In the genomic region with DNA sequence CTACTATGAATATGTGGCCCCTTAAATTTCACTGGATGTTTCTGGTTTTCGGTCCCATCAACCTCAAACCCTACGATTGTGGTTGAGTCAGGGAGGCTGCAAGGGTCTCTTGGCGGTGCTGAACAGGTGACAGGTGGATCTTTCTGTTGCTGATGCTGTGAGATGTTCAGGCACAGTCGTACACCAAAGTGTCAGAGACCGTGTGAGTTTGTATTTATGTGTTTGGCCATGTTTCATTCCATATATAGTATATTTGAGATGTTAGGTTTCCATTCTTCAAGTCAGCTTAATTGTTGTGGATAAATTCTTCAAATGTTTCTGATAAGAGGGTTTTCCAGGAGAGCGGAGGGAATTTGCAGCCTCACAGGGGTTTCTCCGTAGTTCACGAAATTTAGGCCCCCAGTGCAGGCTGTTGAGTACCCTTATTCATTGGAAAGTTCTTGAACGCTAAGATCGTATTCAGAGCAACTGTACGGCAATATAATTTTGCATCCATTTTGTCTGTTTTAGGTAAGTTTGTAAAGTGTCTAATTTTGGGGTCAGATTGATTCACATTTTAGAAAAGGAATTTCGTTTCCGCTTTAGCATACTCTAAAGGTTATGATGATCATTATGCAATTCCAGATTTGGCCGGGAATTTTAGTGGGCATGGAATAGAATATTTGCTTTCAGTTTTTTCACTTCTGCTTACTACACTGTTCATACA, we compare ENCODE assay signal across 8 cellular contexts. TPM values are rescaled to one million over a fixed set of nuclear protein-coding genes. Genes with fewer than 3 reads are reported as not detected.
A peak's percentile ranks its signal among the peaks of the same experiment; 100 is the strongest.
DNase-seq lines count a peak whose midpoint lies in the region; ATAC-seq, FAIRE-seq and TF ChIP-seq lines count a peak whose summit lies in the region.

No MANE protein-coding gene starts in this region.

- no peaks in the 10 kb centered on the region for H3K9me3 ChIP-seq in AG04450 (ENCODE audit: control insufficient read depth, insufficient read depth, low read length)
- no peaks in the 10 kb centered on the region for H3K9me3 ChIP-seq in WERI-Rb-1 (ENCODE audit: severe bottlenecking)
- H3K9me3 ChIP-seq in psoas muscle, result no peaks in the 10 kb centered on the region

- TF ChIP-seq CTCF in AG04450 (IDR thresholded peaks at IDR 0.05; ENCODE audit: low read depth, low read length) (no peak), WERI-Rb-1 (IDR thresholded peaks at IDR 0.05; ENCODE audit: low read depth, low read length) (no peak), foreskin fibroblast (IDR thresholded peaks at IDR 0.05; ENCODE audit: low read depth, low read length) (no peak), psoas muscle (IDR thresholded peaks at IDR 0.05) (no peak)

- H3K27ac ChIP-seq in AG04450 (ENCODE audit: low read depth, low read length), result peak overlapping the region; percentile 33
- H3K27ac ChIP-seq in WERI-Rb-1, result no peak overlapping the region
- peak overlapping the region; percentile 97 for H3K27ac ChIP-seq in psoas muscle

- peak; percentile 18 for ATAC-seq in HG03442 (IDR thresholded peaks at IDR 0.05; ENCODE audit: unreplicated experiment)
- no peak for ATAC-seq in psoas muscle
- ATAC-seq in GM21528 (IDR thresholded peaks at IDR 0.05; ENCODE audit: low FRiP score, unreplicated experiment), result no peak
- no peak for ATAC-seq in HG03045 (IDR thresholded peaks at IDR 0.05; ENCODE audit: unreplicated experiment)

- intact Hi-C loops in psoas muscle (cut with DNase I), result loop anchor here (5.0 kb wide), 2 partner anchors 94 to 236 kb away; no protein-coding TSS in a partner anchor

- peaks cover 2% of the 10 kb centered on the region for H3K36me3 ChIP-seq in WERI-Rb-1
- H3K36me3 ChIP-seq in psoas muscle (ENCODE audit: insufficient read depth in 1 of 2, low read depth in 1 of 2), result no peaks in the 10 kb centered on the region

- WGBS in psoas muscle, 3 donors, result 4 to 12% (median 6%) methylated on average over 14 of the region's 14 CpGs

- H3K4me1 ChIP-seq in psoas muscle, result peaks cover 39% of the 10 kb centered on the region

- H3K27me3 ChIP-seq in AG04450 (ENCODE audit: control insufficient read depth, insufficient read depth, low read length) (no peaks in the 10 kb centered on the region), WERI-Rb-1 (ENCODE audit: insufficient read depth, low read depth, severe bottlenecking) (no peaks in the 10 kb centered on the region), psoas muscle (ENCODE audit: insufficient read depth in 3 of 3, low read length in 2 of 3) (no peaks in the 10 kb centered on the region)

- CTCF ChIA-PET in AG04450 (lab: Charles Lee), result interaction anchor here (1.6 kb wide), 1 partner anchor 80 kb away, joined by 4 read pairs; no protein-coding TSS in a partner anchor

- DNase-seq in AG04450 (ENCODE audit: low read depth, low spot score) (no peak), WERI-Rb-1 (peak; percentile 8), foreskin fibroblast (peak in 1 of 2 donors; percentile 46), psoas muscle (no peak)

- POLR2A ChIA-PET in AG04450 (lab: Yijun Ruan, JAX), result no interaction called here

- H3K4me3 ChIP-seq in AG04450 (ENCODE audit: low read depth, low read length) (peak overlapping the region; percentile 80), WERI-Rb-1 (ENCODE audit: low read depth, low read length) (peak overlapping the region; percentile 94), foreskin fibroblast (ENCODE audit: low read depth in 1 of 2, low read length in 2 of 2) (peak overlapping the region; percentile 82 to 92), psoas muscle (peak overlapping the region; percentile 97)

- peak; percentile 21 for FAIRE-seq in G401.6 (lab: Jason Lieb, UNC)

RNA-seq across cellular contexts. Expression of a gene that starts 1.2 kb away (rescaled TPM):
- polyA plus RNA-seq in AG04450 (2011; rRNA removed) (46.4 and 61.1 TPM in 2 replicates), psoas muscle (10 to 100 TPM; 35.9 to 86.0 (median 54.4) TPM)
- polyA minus RNA-seq in AG04450 (2011; rRNA and poly(A)+ RNA removed), result 37.7 and 59.1 TPM in 2 replicates
- total RNA-seq in psoas muscle, result 10 to 100 TPM; 44.3 to 72.2 (median 63.7) TPM
